1 cellular context compared by ENCODE assay signal in the genomic region with DNA sequence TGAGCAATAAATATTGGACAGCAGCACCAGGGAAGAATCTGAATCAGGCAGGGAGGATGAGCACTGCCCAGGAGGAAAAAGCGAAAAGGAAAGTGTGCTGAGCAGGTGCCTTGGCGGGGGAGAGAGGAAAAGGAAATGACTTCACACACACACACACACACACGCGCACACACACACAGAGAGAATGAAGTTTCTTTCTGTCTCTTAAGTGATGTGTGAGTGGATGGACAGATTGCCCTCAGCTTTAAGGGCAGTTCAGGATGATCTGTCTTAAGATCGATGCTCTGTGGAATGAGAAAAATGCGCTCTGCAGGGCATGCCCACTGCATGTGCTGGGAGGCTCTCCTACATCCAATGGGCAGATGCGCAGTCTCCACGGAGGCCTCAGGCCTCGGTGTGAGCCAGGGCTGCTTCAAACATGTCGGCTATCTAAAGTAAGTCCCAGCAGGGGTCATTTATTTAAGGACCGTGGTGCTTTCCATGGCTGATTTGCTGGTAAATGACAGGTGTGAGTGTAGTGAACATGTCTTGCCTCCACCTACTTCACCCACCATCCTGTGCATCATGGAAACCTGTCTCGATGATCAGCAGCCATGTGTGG.
A peak's percentile ranks its signal among the peaks of the same experiment; 100 is the strongest.
TF ChIP-seq lines count a peak whose summit lies in the region.

No MANE protein-coding gene starts in this region.

TF ChIP-seq in HepG2, 621 proteins besides CTCF, POLR2A, EP300 and RAD21 (continued from another document and continues in another):
- no peak for TF ChIP-seq ZNF407 (CRISPR knock-in tag; IDR thresholded peaks at IDR 0.05; ENCODE audit: not compliant biosample characterization)
- no peak for TF ChIP-seq ZBED4 (CRISPR knock-in tag; IDR thresholded peaks at IDR 0.05; ENCODE audit: borderline replicate concordance)
- no peak for TF ChIP-seq ZNF7 (CRISPR knock-in tag; IDR thresholded peaks at IDR 0.05)
- peak; percentile 28; the same call in 1 of the 2 replicates for TF ChIP-seq ZNF747 (CRISPR knock-in tag; IDR thresholded peaks at IDR 0.05; ENCODE audit: borderline replicate concordance)
- TF ChIP-seq ATF5 (CRISPR knock-in tag; IDR thresholded peaks at IDR 0.05; ENCODE audit: low read depth): no peak
- TF ChIP-seq TCF7 (IDR thresholded peaks at IDR 0.05; ENCODE audit: low read depth): no peak
- TF ChIP-seq ZMAT3 (CRISPR knock-in tag; conservative IDR thresholded peaks at IDR 0.05): peak; percentile 48; the same call in 1 of the 2 replicates
- no peak for TF ChIP-seq ZNF430 (CRISPR knock-in tag; IDR thresholded peaks at IDR 0.05)
- no peak for TF ChIP-seq DDIT3 (CRISPR knock-in tag; IDR thresholded peaks at IDR 0.05)
- TF ChIP-seq FOSL1 (CRISPR knock-in tag; IDR thresholded peaks at IDR 0.05; ENCODE audit: borderline replicate concordance): no peak
- no peak for TF ChIP-seq TOE1 (CRISPR knock-in tag; IDR thresholded peaks at IDR 0.05)
- TF ChIP-seq CENPT (CRISPR knock-in tag; IDR thresholded peaks at IDR 0.05; ENCODE audit: low read depth): no peak
- no peak for TF ChIP-seq SNRNP70 (IDR thresholded peaks at IDR 0.05; ENCODE audit: low read depth, low read length)
- TF ChIP-seq, protein P1, sequence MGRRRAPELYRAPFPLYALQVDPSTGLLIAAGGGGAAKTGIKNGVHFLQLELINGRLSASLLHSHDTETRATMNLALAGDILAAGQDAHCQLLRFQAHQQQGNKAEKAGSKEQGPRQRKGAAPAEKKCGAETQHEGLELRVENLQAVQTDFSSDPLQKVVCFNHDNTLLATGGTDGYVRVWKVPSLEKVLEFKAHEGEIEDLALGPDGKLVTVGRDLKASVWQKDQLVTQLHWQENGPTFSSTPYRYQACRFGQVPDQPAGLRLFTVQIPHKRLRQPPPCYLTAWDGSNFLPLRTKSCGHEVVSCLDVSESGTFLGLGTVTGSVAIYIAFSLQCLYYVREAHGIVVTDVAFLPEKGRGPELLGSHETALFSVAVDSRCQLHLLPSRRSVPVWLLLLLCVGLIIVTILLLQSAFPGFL (CRISPR knock-in tag; IDR thresholded peaks at IDR 0.05): no peak
- no peak for TF ChIP-seq FUBP1 (CRISPR knock-in tag; IDR thresholded peaks at IDR 0.05; ENCODE audit: borderline replicate concordance)
- peak; percentile 67; the same call in 1 of the 2 replicates for TF ChIP-seq ZNF280D (CRISPR knock-in tag; IDR thresholded peaks at IDR 0.05)
- no peak for TF ChIP-seq FOXO1 (CRISPR knock-in tag; IDR thresholded peaks at IDR 0.05)
- peak; percentile 52 for TF ChIP-seq BHLHE40 (IDR thresholded peaks at IDR 0.05; ENCODE audit: low read length)
- TF ChIP-seq ZNF12 (CRISPR knock-in tag; IDR thresholded peaks at IDR 0.05): no peak
- TF ChIP-seq GATAD1 (CRISPR knock-in tag; IDR thresholded peaks at IDR 0.05): peak; percentile 81; the same call in 1 of the 2 replicates
- TF ChIP-seq, protein P2, sequence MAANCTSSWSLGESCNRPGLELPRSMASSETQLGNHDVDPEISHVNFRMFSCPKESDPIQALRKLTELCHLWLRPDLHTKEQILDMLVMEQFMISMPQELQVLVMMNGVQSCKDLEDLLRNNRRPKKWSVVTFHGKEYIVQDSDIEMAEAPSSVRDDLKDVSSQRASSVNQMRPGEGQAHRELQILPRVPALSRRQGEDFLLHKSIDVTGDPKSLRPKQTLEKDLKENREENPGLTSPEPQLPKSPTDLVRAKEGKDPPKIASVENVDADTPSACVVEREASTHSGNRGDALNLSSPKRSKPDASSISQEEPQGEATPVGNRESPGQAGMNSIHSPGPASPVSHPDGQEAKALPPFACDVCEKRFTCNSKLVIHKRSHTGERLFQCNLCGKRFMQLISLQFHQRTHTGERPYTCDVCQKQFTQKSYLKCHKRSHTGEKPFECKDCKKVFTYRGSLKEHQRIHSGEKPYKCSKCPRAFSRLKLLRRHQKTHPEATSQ (CRISPR knock-in tag; IDR thresholded peaks at IDR 0.05; ENCODE audit: borderline replicate concordance): no peak
- TF ChIP-seq SRSF4 (IDR thresholded peaks at IDR 0.05; ENCODE audit: low read depth, low read length, poor library complexity, severe bottlenecking): no peak
- TF ChIP-seq BRCA1 (CRISPR knock-in tag; IDR thresholded peaks at IDR 0.05): no peak
- 0 out of 2 replicates have a peak, but pooled peaks have one; percentile 50 for TF ChIP-seq ZNF580 (CRISPR knock-in tag; IDR thresholded peaks at IDR 0.05; ENCODE audit: borderline replicate concordance, low read depth)
- 0 out of 2 replicates have a peak, but pooled peaks have one; percentile 30 for TF ChIP-seq KMT2B (CRISPR knock-in tag; IDR thresholded peaks at IDR 0.05)
- TF ChIP-seq, protein P3, sequence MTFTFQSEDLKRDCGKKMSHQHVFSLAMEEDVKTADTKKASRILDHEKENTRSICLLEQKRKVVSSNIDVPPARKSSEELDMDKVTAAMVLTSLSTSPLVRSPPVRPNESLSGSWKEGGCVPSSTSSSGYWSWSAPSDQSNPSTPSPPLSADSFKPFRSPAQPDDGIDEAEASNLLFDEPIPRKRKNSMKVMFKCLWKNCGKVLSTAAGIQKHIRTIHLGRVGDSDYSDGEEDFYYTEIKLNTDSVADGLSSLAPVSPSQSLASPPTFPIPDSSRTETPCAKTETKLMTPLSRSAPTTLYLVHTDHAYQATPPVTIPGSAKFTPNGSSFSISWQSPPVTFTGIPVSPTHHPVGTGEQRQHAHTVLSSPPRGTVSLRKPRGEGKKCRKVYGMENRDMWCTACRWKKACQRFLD (CRISPR knock-in tag; IDR thresholded peaks at IDR 0.05; ENCODE audit: borderline replicate concordance): 0 out of 2 replicates have a peak, but pooled peaks have one; percentile 41
- peak; percentile 68 for TF ChIP-seq PHF8 (CRISPR knock-in tag; IDR thresholded peaks at IDR 0.05)
- TF ChIP-seq MATR3 (CRISPR knock-in tag; IDR thresholded peaks at IDR 0.05): no peak
- no peak for TF ChIP-seq ZNF672 (CRISPR knock-in tag; IDR thresholded peaks at IDR 0.05)
- TF ChIP-seq ZNF709 (CRISPR knock-in tag; IDR thresholded peaks at IDR 0.05): 0 out of 2 replicates have a peak, but pooled peaks have one; percentile 46
